In genomic region chr17:56809106-56809819, GRCh38 we compare ENCODE assay signal across 26 cellular contexts. TPM values are rescaled to one million over a fixed set of nuclear protein-coding genes. Genes with fewer than 3 reads are reported as not detected.
DNase-seq lines count a peak whose midpoint lies in the region; ATAC-seq, FAIRE-seq and TF ChIP-seq lines count a peak whose summit lies in the region.
"Had no signal": no experiment of that assay in that cellular context is flagged by ENCODE, and none has a peak within 500 bp of the region (broad histone marks: within the 10 kb centered on the region; RNA-seq: fewer than 3 reads in every experiment).

No MANE protein-coding gene starts in this region.

- no peaks in the 10 kb centered on the region for H3K27me3 Mint-ChIP-seq in activated T-helper 17 cell treated with anti-CD3 and anti-CD28 coated beads, Interleukin-2, amount 50 U/mL, for 72 hours
- no peaks in the 10 kb centered on the region for H3K27me3 Mint-ChIP-seq in activated CD4-positive, alpha-beta T cell treated with anti-CD3 and anti-CD28 coated beads, Interleukin-2, amount 10 ng/mL, durations not matched to agents 24 days and 14 days
- H3K27me3 Mint-ChIP-seq: activated CD4-positive, alpha-beta memory T cell treated with anti-CD3 and anti-CD28 coated beads, Interleukin-2, amount 10 ng/mL, durations not matched to agents 7 days and 5 days; memory B cell had no signal

- no peaks in the 10 kb centered on the region for H3K9me1 ChIP-seq in keratinocyte (ENCODE audit: control insufficient read depth, extremely low read depth, insufficient read depth, low read length)

- H3K27me3 ChIP-seq in right cardiac atrium (ENCODE audit: control insufficient read depth, insufficient read depth) (no peaks in the 10 kb centered on the region), keratinocyte (ENCODE audit: control insufficient read depth, extremely low read depth, insufficient read depth, low read length) (no peaks in the 10 kb centered on the region), tibial nerve (no peaks in the 10 kb centered on the region)
- H3K27me3 ChIP-seq: breast epithelium, esophagus muscularis mucosa, transverse colon had no signal

- no peak for FAIRE-seq in keratinocyte (lab: Jason Lieb, UNC)
- FAIRE-seq: A549 had no signal

- 92% methylated on average over 9 of the region's 9 CpGs for WGBS in right cardiac atrium
- 87 to 89% methylated on average over 9 of the region's 9 CpGs for WGBS in tibial nerve, 2 donors

- H3K4me3 Mint-ChIP-seq in activated T-helper 17 cell treated with anti-CD3 and anti-CD28 coated beads, Interleukin-2, amount 50 U/mL, for 72 hours, result no peak overlapping the region
- H3K4me3 Mint-ChIP-seq in activated CD4-positive, alpha-beta T cell treated with anti-CD3 and anti-CD28 coated beads, Interleukin-2, amount 10 ng/mL, durations not matched to agents 24 days and 14 days, result no peak overlapping the region
- H3K4me3 Mint-ChIP-seq: activated CD4-positive, alpha-beta memory T cell treated with anti-CD3 and anti-CD28 coated beads, Interleukin-2, amount 10 ng/mL, durations not matched to agents 7 days and 5 days; CD8-positive, alpha-beta memory T cell; memory B cell had no signal

- no peaks in the 10 kb centered on the region for H3K4me1 ChIP-seq in right cardiac atrium (ENCODE audit: control insufficient read depth, insufficient read depth, low read length)
- peaks cover 15% of the 10 kb centered on the region for H3K4me1 ChIP-seq in keratinocyte (ENCODE audit: control insufficient read depth, extremely low read depth, insufficient read depth, low read length)
- H3K4me1 ChIP-seq in tibial nerve, result peaks cover 0 to 28% (median 2%) of the 10 kb centered on the region in 4 donors
- H3K4me1 ChIP-seq: A549, breast epithelium, transverse colon had no signal

- TF ChIP-seq CTCF in keratinocyte (optimal IDR thresholded peaks at IDR 0.05 in 1 of 3, IDR thresholded peaks at IDR 0.05 in 1 of 3, conservative IDR thresholded peaks at IDR 0.05 in 1 of 3; ENCODE audit: extremely low read depth in 1 of 3, insufficient read depth in 2 of 3, low read length in 3 of 3) (no peak), tibial nerve (IDR thresholded peaks at IDR 0.05) (no peak)

- H3K4me1 Mint-ChIP-seq in activated T-helper 17 cell treated with anti-CD3 and anti-CD28 coated beads, Interleukin-2, amount 50 U/mL, for 72 hours, result no peaks in the 10 kb centered on the region
- H3K4me1 Mint-ChIP-seq in activated CD4-positive, alpha-beta T cell treated with anti-CD3 and anti-CD28 coated beads, Interleukin-2, amount 10 ng/mL, durations not matched to agents 24 days and 14 days, result peaks cover 5% of the 10 kb centered on the region
- H3K4me1 Mint-ChIP-seq: activated CD4-positive, alpha-beta memory T cell treated with anti-CD3 and anti-CD28 coated beads, Interleukin-2, amount 10 ng/mL, durations not matched to agents 7 days and 5 days; CD8-positive, alpha-beta memory T cell; memory B cell had no signal

- H3K9me3 ChIP-seq in right cardiac atrium (ENCODE audit: control insufficient read depth, low read length) (no peaks in the 10 kb centered on the region), keratinocyte (ENCODE audit: control insufficient read depth, low read depth, low read length) (no peaks in the 10 kb centered on the region), tibial nerve (no peaks in the 10 kb centered on the region)
- H3K9me3 ChIP-seq: A549, breast epithelium, esophagus muscularis mucosa, neutrophil, transverse colon had no signal

- peak overlapping the region; percentile 61 for H3K4me2 ChIP-seq in keratinocyte (ENCODE audit: control insufficient read depth, extremely low read depth, insufficient read depth, low read depth, low read length)
- H3K4me2 ChIP-seq: A549 had no signal

- dilution Hi-C loops in keratinocyte (cut with MboI; ENCODE audit: extremely low pct_ligation_motif_present, low sequenced_read_pairs), result no loop called here

- peak; percentile 20 to 33 for ATAC-seq in right cardiac atrium
- ATAC-seq in Right ventricle myocardium superior (ENCODE audit: poor library complexity), result no peak
- no peak for ATAC-seq in activated T-helper 17 cell treated with anti-CD3 and anti-CD28 coated beads, Interleukin-2, amount 50 U/mL, for 72 hours (replicated peaks)
- ATAC-seq: A549; activated CD4-positive, CD25-positive, alpha-beta regulatory T cell treated with anti-CD3 and anti-CD28 coated beads, Interleukin-2, amount 50 U/mL, for 24 hours; activated naive CD4-positive, alpha-beta T cell treated with anti-CD3 and anti-CD28 coated beads, Interleukin-2, amount 50 U/mL, for 72 hours had no signal

- H3K36me3 ChIP-seq in keratinocyte (ENCODE audit: control insufficient read depth in 2 of 2, extremely low read depth in 1 of 2, insufficient read depth in 2 of 2, low read length in 2 of 2) (no peaks in the 10 kb centered on the region), tibial nerve (no peaks in the 10 kb centered on the region)
- H3K36me3 ChIP-seq: breast epithelium, esophagus muscularis mucosa, neutrophil, transverse colon had no signal

- H3K27ac Mint-ChIP-seq in activated T-helper 17 cell treated with anti-CD3 and anti-CD28 coated beads, Interleukin-2, amount 50 U/mL, for 72 hours, result no peak overlapping the region
- H3K27ac Mint-ChIP-seq in activated CD4-positive, alpha-beta T cell treated with anti-CD3 and anti-CD28 coated beads, Interleukin-2, amount 10 ng/mL, durations not matched to agents 24 days and 14 days, result no peak overlapping the region
- H3K27ac Mint-ChIP-seq: activated CD4-positive, alpha-beta memory T cell treated with anti-CD3 and anti-CD28 coated beads, Interleukin-2, amount 10 ng/mL, durations not matched to agents 7 days and 5 days; activated naive CD4-positive, alpha-beta T cell treated with anti-CD3 and anti-CD28 coated beads, Interleukin-2, amount 50 U/mL, for 72 hours; CD8-positive, alpha-beta memory T cell; memory B cell had no signal

- H2AFZ ChIP-seq in keratinocyte (ENCODE audit: control insufficient read depth, low read length), result no peak overlapping the region

- H3K4me3 ChIP-seq in right cardiac atrium (ENCODE audit: low read length) (no peak overlapping the region), keratinocyte (ENCODE audit: control insufficient read depth in 2 of 3, extremely low read depth in 1 of 3, insufficient read depth in 2 of 3, low read depth in 1 of 3, low read length in 3 of 3) (no peak overlapping the region), tibial nerve (no peak overlapping the region)
- H3K4me3 ChIP-seq: A549, breast epithelium, coronary artery, esophagus muscularis mucosa, transverse colon had no signal

- DNase-seq in right cardiac atrium (no peak), Right ventricle myocardium superior (no peak), NCI-H69 (lab: John Stamatoyannopoulos, UW) (peak; percentile 46), keratinocyte (ENCODE audit: low read depth, low spot score) (no peak), tibial nerve (ENCODE audit: low spot score in 2 of 2) (no peak), head of caudate nucleus (no peak)
- DNase-seq in activated CD4-positive, alpha-beta T cell treated with anti-CD3 and anti-CD28 coated beads, Interleukin-2, amount 10 ng/mL, durations not matched to agents 24 days and 14 days, result no peak
- DNase-seq: activated CD4-positive, alpha-beta memory T cell treated with anti-CD3 and anti-CD28 coated beads, Interleukin-2, amount 10 ng/mL, durations not matched to agents 7 days and 5 days; CD8-positive, alpha-beta memory T cell; DMS53; GDM1; MM.1S; NCI-H1417 treated with DMSO at 0.1 percent for 48 hours; NCI-H2107; NCI-H526 treated with DMSO at 0.1 percent for 48 hours; T-helper 1 cell; transverse colon had no signal

- H3K36me3 Mint-ChIP-seq in activated T-helper 17 cell treated with anti-CD3 and anti-CD28 coated beads, Interleukin-2, amount 50 U/mL, for 72 hours (ENCODE audit: low read depth), result no peaks in the 10 kb centered on the region
- no peaks in the 10 kb centered on the region for H3K36me3 Mint-ChIP-seq in activated CD4-positive, alpha-beta T cell treated with anti-CD3 and anti-CD28 coated beads, Interleukin-2, amount 10 ng/mL, durations not matched to agents 24 days and 14 days (ENCODE audit: low read depth)
- H3K36me3 Mint-ChIP-seq: activated naive CD4-positive, alpha-beta T cell treated with anti-CD3 and anti-CD28 coated beads, Interleukin-2, amount 50 U/mL, for 72 hours had no signal

- no peaks in the 10 kb centered on the region for H3K79me2 ChIP-seq in keratinocyte (ENCODE audit: control insufficient read depth, insufficient read depth, low read length)

- no peak overlapping the region for H3K9ac ChIP-seq in keratinocyte (ENCODE audit: control insufficient read depth, extremely low read depth, insufficient read depth, low read length)

- TF ChIP-seq POLR2A in tibial nerve (IDR thresholded peaks at IDR 0.05), result no peak

- no peak overlapping the region for H3K27ac ChIP-seq in right cardiac atrium (ENCODE audit: low read length)
- no peak overlapping the region for H3K27ac ChIP-seq in keratinocyte (ENCODE audit: control insufficient read depth, insufficient read depth, low read length)
- H3K27ac ChIP-seq in tibial nerve, result peak overlapping the region in 3 of 4 donors; percentile 3 to 79 (median 77)
- H3K27ac ChIP-seq: A549, coronary artery, esophagus muscularis mucosa, neutrophil, transverse colon had no signal

- no peak for TF ChIP-seq EP300 in tibial nerve (IDR thresholded peaks at IDR 0.05)

- no peaks in the 10 kb centered on the region for H4K20me1 ChIP-seq in keratinocyte (ENCODE audit: control insufficient read depth, extremely low read depth, insufficient read depth, low read length)

- intact Hi-C loops in right cardiac atrium (cut with DNase I), result no loop called here
- intact Hi-C loops in Right ventricle myocardium superior (cut with DNase I), result no loop called here
- intact Hi-C loops in activated CD4-positive, alpha-beta T cell treated with anti-CD3 and anti-CD28 coated beads, Interleukin-2, amount 10 ng/mL, durations not matched to agents 24 days and 14 days (cut with micrococcal nuclease), result no loop called here
- intact Hi-C loops in head of caudate nucleus (cut with DNase I), result no loop called here

- no peaks in the 10 kb centered on the region for H3K9me3 Mint-ChIP-seq in activated T-helper 17 cell treated with anti-CD3 and anti-CD28 coated beads, Interleukin-2, amount 50 U/mL, for 72 hours
- H3K9me3 Mint-ChIP-seq in activated CD4-positive, alpha-beta T cell treated with anti-CD3 and anti-CD28 coated beads, Interleukin-2, amount 10 ng/mL, durations not matched to agents 24 days and 14 days, result no peaks in the 10 kb centered on the region
- H3K9me3 Mint-ChIP-seq: activated CD4-positive, alpha-beta memory T cell treated with anti-CD3 and anti-CD28 coated beads, Interleukin-2, amount 10 ng/mL, durations not matched to agents 7 days and 5 days; activated naive CD4-positive, alpha-beta T cell treated with anti-CD3 and anti-CD28 coated beads, Interleukin-2, amount 50 U/mL, for 72 hours; CD8-positive, alpha-beta memory T cell; memory B cell had no signal

RNA-seq across cellular contexts. Expression of gene C17orf67, which starts 24.5 kb away (rescaled TPM):
- total RNA-seq in right cardiac atrium, result 1 to 10 TPM in 2 of 4 donors, under 1 TPM in 2; 0.65 to 1.3 (median 1.0) TPM
- polyA plus RNA-seq in right cardiac atrium, result 0.43 TPM
- 1.1 TPM for total RNA-seq in Right ventricle myocardium superior
- polyA plus RNA-seq in keratinocyte, result 0.33 to 0.52 TPM (median 0.46 TPM) in 3 replicates
- polyA plus RNA-seq in keratinocyte (2011; ENCODE audit: low read depth), result 3.0 TPM
- polyA plus RNA-seq in keratinocyte (2011; cell fraction: cytosol; rRNA removed), result 0.23 and 0.31 TPM in 2 replicates
- 1.4 and 1.6 TPM in 2 replicates for polyA plus RNA-seq in keratinocyte (2011; cell fraction: nucleus; rRNA removed)
- 0.46 and 0.87 TPM in 2 replicates for polyA plus RNA-seq in keratinocyte (2012; ENCODE audit: low replicate concordance)
- polyA minus RNA-seq in keratinocyte, result 0.19 to 0.39 TPM (median 0.36 TPM) in 3 replicates
- not detected for polyA minus RNA-seq in keratinocyte (2011; cell fraction: cytosol; rRNA and poly(A)+ RNA removed)
- polyA minus RNA-seq in keratinocyte (2011; cell fraction: nucleus; rRNA and poly(A)+ RNA removed), result not detected in 2 replicates
- 1 to 10 TPM; 2.4 to 4.5 (median 3.1) TPM for total RNA-seq in tibial nerve
- total RNA-seq in activated T-helper 17 cell treated with anti-CD3 and anti-CD28 coated beads, Interleukin-2, amount 50 U/mL, for 72 hours, result 1 to 10 TPM; 5.0 to 5.6 TPM
- total RNA-seq in activated CD4-positive, alpha-beta T cell treated with anti-CD3 and anti-CD28 coated beads, Interleukin-2, amount 10 ng/mL, durations not matched to agents 24 days and 14 days, result 3.7 and 4.4 TPM in 2 replicates

RNA-seq across cellular contexts. Expression of gene DGKE, which starts 24.7 kb away (rescaled TPM):
- total RNA-seq in right cardiac atrium (1 to 10 TPM; 4.7 to 6.0 (median 5.7) TPM), Right ventricle myocardium superior (3.0 TPM), tibial nerve (10 to 100 TPM; 10.5 to 45.9 (median 13.4) TPM)
- polyA plus RNA-seq in right cardiac atrium (2.4 TPM), keratinocyte (1.6 to 4.7 TPM (median 2.8 TPM) in 3 replicates)
- 4.6 TPM for polyA plus RNA-seq in keratinocyte (2011; ENCODE audit: low read depth)
- polyA plus RNA-seq in keratinocyte (2011; cell fraction: cytosol; rRNA removed), result 0.94 and 2.0 TPM in 2 replicates
- 12.3 and 12.8 TPM in 2 replicates for polyA plus RNA-seq in keratinocyte (2011; cell fraction: nucleus; rRNA removed)
- 2.0 and 2.3 TPM in 2 replicates for polyA plus RNA-seq in keratinocyte (2012; ENCODE audit: low replicate concordance)
- 1.5 to 5.7 TPM (median 4.3 TPM) in 3 replicates for polyA minus RNA-seq in keratinocyte
- 2.3 TPM for polyA minus RNA-seq in keratinocyte (2011; cell fraction: cytosol; rRNA and poly(A)+ RNA removed)
- 1.9 and 5.5 TPM in 2 replicates for polyA minus RNA-seq in keratinocyte (2011; cell fraction: nucleus; rRNA and poly(A)+ RNA removed)
- total RNA-seq in activated T-helper 17 cell treated with anti-CD3 and anti-CD28 coated beads, Interleukin-2, amount 50 U/mL, for 72 hours, result 10 to 100 TPM; 44.1 to 49.9 TPM
- total RNA-seq in activated CD4-positive, alpha-beta T cell treated with anti-CD3 and anti-CD28 coated beads, Interleukin-2, amount 10 ng/mL, durations not matched to agents 24 days and 14 days, result 33.0 and 33.6 TPM in 2 replicates

Comparison
In these comparisons a context has a peak if more than half of its experiments do, and no peak if none do; other contexts are left out.
1. ATAC-seq: peak in right cardiac atrium (2 of 2); none in Right ventricle myocardium superior (single experiment) and activated T-helper 17 cell treated with anti-CD3 and anti-CD28 coated beads, Interleukin-2, amount 50 U/mL, for 72 hours (single experiment).
2. H3K27ac ChIP-seq: peak in tibial nerve (3 of 4); none in right cardiac atrium (single experiment) and keratinocyte (single experiment).